Comparison of ENCODE assay signal across 29 cellular contexts in the genomic region with DNA sequence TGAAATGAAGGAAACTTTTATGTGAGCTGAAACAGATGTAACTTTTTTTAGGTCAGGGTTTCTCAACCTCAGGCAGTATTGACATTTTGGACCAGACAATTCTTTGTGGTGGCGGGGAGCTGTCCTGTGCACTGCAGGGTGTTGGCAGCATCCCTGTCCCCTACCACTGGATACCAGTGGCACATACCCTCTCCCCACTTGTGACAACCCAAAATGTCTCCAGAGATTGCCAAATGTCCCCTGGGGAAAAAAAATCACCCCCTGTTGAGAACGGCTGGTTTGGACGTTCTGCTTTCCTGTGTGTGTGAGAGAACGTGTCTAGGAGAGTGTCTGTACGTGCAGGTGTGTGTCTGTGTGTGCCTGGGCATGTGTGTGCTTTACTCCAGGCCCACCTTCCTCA. TPM values are rescaled to one million over a fixed set of nuclear protein-coding genes. Genes with fewer than 3 reads are reported as not detected.
"Had no signal": no experiment of that assay in that cellular context is flagged by ENCODE, and none has a peak within 500 bp of the region (broad histone marks: within the 10 kb centered on the region; RNA-seq: fewer than 3 reads in every experiment).

No MANE protein-coding gene starts in this region.

- H3K4me2 ChIP-seq: hepatocyte had no signal

- H3K79me2 ChIP-seq: hepatocyte had no signal

- DNase-seq: activated CD4-positive, alpha-beta memory T cell treated with anti-CD3 and anti-CD28 coated beads, Interleukin-2, amount 10 ng/mL, durations not matched to agents 7 days and 5 days; activated CD4-positive, alpha-beta T cell treated with anti-CD3 and anti-CD28 coated beads for 1 hour; activated CD4-positive, alpha-beta T cell treated with anti-CD3 and anti-CD28 coated beads, Interleukin-2, amount 10 ng/mL, durations not matched to agents 7 days and 5 days; activated naive CD8-positive, alpha-beta T cell treated with anti-CD3 and anti-CD28 coated beads, Interleukin-2, amount 50 U/mL, for 24 hours; activated T-cell treated with anti-CD3 and anti-CD28 coated beads, Interleukin-2, amount 50 U/mL, for 48 hours; amygdala; caudate nucleus; islet precursor cell; left ventricle myocardium inferior; mesendoderm; pancreas; retina; stimulated activated CD4-positive, alpha-beta T cell treated with anti-CD3 and anti-CD28 coated beads, Interleukin-4, amount 100 ng/mL, for 4 hours; stimulated activated CD8-positive, alpha-beta memory T cell treated with anti-CD3 and anti-CD28 coated beads, Interleukin-4, amount 100 ng/mL, for 48 hours; stimulated activated naive CD8-positive, alpha-beta T cell treated with anti-CD3 and anti-CD28 coated beads, Interleukin-15, amount 100 ng/mL, for 72 hours; substantia nigra; T-helper 9 cell; upper lobe of right lung had no signal

- H3K9me3 ChIP-seq: gastroesophageal sphincter, left ventricle myocardium inferior, pancreas, prostate gland, upper lobe of right lung had no signal

- H3K9me3 Mint-ChIP-seq: activated CD4-positive, alpha-beta memory T cell treated with anti-CD3 and anti-CD28 coated beads, Interleukin-2, amount 10 ng/mL, durations not matched to agents 7 days and 5 days; activated CD4-positive, alpha-beta T cell treated with anti-CD3 and anti-CD28 coated beads, Interleukin-2, amount 10 ng/mL, durations not matched to agents 7 days and 5 days; activated naive CD4-positive, alpha-beta T cell treated with anti-CD3 and anti-CD28 coated beads, Interleukin-2, amount 50 U/mL, for 24 hours; activated naive CD8-positive, alpha-beta T cell treated with anti-CD3 and anti-CD28 coated beads, Interleukin-2, amount 50 U/mL, for 24 hours; activated T-helper 2 cell treated with anti-CD3 and anti-CD28 coated beads, Interferon-gamma antibody, Interleukin-2, Interleukin-4, amounts not matched to agents 10 μg/mL and 5 μg/mL and 100 μg/mL, durations not matched to agents 14 hours and 24 hours and 36 hours; nephron; stimulated activated memory B cell treated with anti-CD40 and anti-IgM and Interleukin-4, amounts not matched to agents 10 μg/mL and 1 μg/mL and 100 μg/mL, for 72 hours; stimulated activated naive CD8-positive, alpha-beta T cell treated with anti-CD3 and anti-CD28 coated beads, Interleukin-15, amount 100 ng/mL, for 72 hours had no signal

- H3K27me3 Mint-ChIP-seq: activated CD4-positive, alpha-beta T cell treated with anti-CD3 and anti-CD28 coated beads, Interleukin-2, amount 10 ng/mL, durations not matched to agents 7 days and 5 days; activated naive CD4-positive, alpha-beta T cell treated with anti-CD3 and anti-CD28 coated beads, Interleukin-2, amount 50 U/mL, for 24 hours; activated naive CD8-positive, alpha-beta T cell treated with anti-CD3 and anti-CD28 coated beads, Interleukin-2, amount 50 U/mL, for 24 hours had no signal

- H3K27ac ChIP-seq: gastroesophageal sphincter, hepatocyte, left ventricle myocardium inferior, pancreas, prostate gland, skin epidermis, upper lobe of right lung had no signal

- H2AFZ ChIP-seq: hepatocyte had no signal

- H3K4me3 Mint-ChIP-seq: activated CD4-positive, alpha-beta memory T cell treated with anti-CD3 and anti-CD28 coated beads, Interleukin-2, amount 10 ng/mL, durations not matched to agents 7 days and 5 days; activated CD4-positive, alpha-beta T cell treated with anti-CD3 and anti-CD28 coated beads, Interleukin-2, amount 10 ng/mL, durations not matched to agents 7 days and 5 days; activated naive CD4-positive, alpha-beta T cell treated with anti-CD3 and anti-CD28 coated beads, Interleukin-2, amount 50 U/mL, for 24 hours; activated naive CD8-positive, alpha-beta T cell treated with anti-CD3 and anti-CD28 coated beads, Interleukin-2, amount 50 U/mL, for 24 hours; nephron; stimulated activated memory B cell treated with anti-CD40 and anti-IgM and Interleukin-4, amounts not matched to agents 10 μg/mL and 1 μg/mL and 100 μg/mL, for 72 hours; stimulated activated naive CD8-positive, alpha-beta T cell treated with anti-CD3 and anti-CD28 coated beads, Interleukin-15, amount 100 ng/mL, for 72 hours had no signal

- H3K4me1 Mint-ChIP-seq: activated naive CD8-positive, alpha-beta T cell treated with anti-CD3 and anti-CD28 coated beads, Interleukin-2, amount 50 U/mL, for 24 hours; nephron; stimulated activated memory B cell treated with anti-CD40 and anti-IgM and Interleukin-4, amounts not matched to agents 10 μg/mL and 1 μg/mL and 100 μg/mL, for 72 hours had no signal

- ATAC-seq: activated naive CD8-positive, alpha-beta T cell treated with anti-CD3 and anti-CD28 coated beads, Interleukin-2, amount 50 U/mL, for 24 hours; gastroesophageal sphincter; pancreas; sciatic nerve; stimulated activated memory B cell treated with anti-CD40 and anti-IgM and Interleukin-4, amounts not matched to agents 10 μg/mL and 1 μg/mL and 100 μg/mL, for 72 hours had no signal

- H3K36me3 ChIP-seq: gastroesophageal sphincter, left ventricle myocardium inferior, pancreas, prostate gland, upper lobe of right lung had no signal

- H3K4me3 ChIP-seq: gastroesophageal sphincter, hepatocyte, left ventricle myocardium inferior, lung, pancreas, prostate gland, skin epidermis, upper lobe of right lung had no signal

- H3K27ac Mint-ChIP-seq: activated CD4-positive, alpha-beta memory T cell treated with anti-CD3 and anti-CD28 coated beads, Interleukin-2, amount 10 ng/mL, durations not matched to agents 7 days and 5 days; activated CD4-positive, alpha-beta T cell treated with anti-CD3 and anti-CD28 coated beads, Interleukin-2, amount 10 ng/mL, durations not matched to agents 7 days and 5 days; activated naive CD4-positive, alpha-beta T cell treated with anti-CD3 and anti-CD28 coated beads, Interleukin-2, amount 50 U/mL, for 24 hours; activated naive CD8-positive, alpha-beta T cell treated with anti-CD3 and anti-CD28 coated beads, Interleukin-2, amount 50 U/mL, for 24 hours; activated T-helper 2 cell treated with anti-CD3 and anti-CD28 coated beads, Interferon-gamma antibody, Interleukin-2, Interleukin-4, amounts not matched to agents 10 μg/mL and 5 μg/mL and 100 μg/mL, durations not matched to agents 14 hours and 24 hours and 36 hours; nephron; stimulated activated memory B cell treated with anti-CD40 and anti-IgM and Interleukin-4, amounts not matched to agents 10 μg/mL and 1 μg/mL and 100 μg/mL, for 72 hours had no signal

- H3K36me3 Mint-ChIP-seq: activated naive CD4-positive, alpha-beta T cell treated with anti-CD3 and anti-CD28 coated beads, Interleukin-2, amount 50 U/mL, for 24 hours; stimulated activated memory B cell treated with anti-CD40 and anti-IgM and Interleukin-4, amounts not matched to agents 10 μg/mL and 1 μg/mL and 100 μg/mL, for 72 hours had no signal

- H3K4me1 ChIP-seq: gastroesophageal sphincter, left ventricle myocardium inferior, pancreas, prostate gland, upper lobe of right lung had no signal

- H3K27me3 ChIP-seq: hepatocyte, pancreas, upper lobe of right lung had no signal

RNA-seq across cellular contexts. Expression of a gene that starts 30.7 kb away (rescaled TPM):
- total RNA-seq: activated T-helper 2 cell treated with anti-CD3 and anti-CD28 coated beads, Interferon-gamma antibody, Interleukin-2, Interleukin-4, amounts not matched to agents 10 μg/mL and 5 μg/mL and 100 μg/mL, durations not matched to agents 14 hours and 24 hours and 36 hours; endothelial cell of umbilical vein had no signal
- polyA plus RNA-seq: endothelial cell of umbilical vein had no signal
